7 cellular contexts compared by ENCODE assay signal in the genomic region with DNA sequence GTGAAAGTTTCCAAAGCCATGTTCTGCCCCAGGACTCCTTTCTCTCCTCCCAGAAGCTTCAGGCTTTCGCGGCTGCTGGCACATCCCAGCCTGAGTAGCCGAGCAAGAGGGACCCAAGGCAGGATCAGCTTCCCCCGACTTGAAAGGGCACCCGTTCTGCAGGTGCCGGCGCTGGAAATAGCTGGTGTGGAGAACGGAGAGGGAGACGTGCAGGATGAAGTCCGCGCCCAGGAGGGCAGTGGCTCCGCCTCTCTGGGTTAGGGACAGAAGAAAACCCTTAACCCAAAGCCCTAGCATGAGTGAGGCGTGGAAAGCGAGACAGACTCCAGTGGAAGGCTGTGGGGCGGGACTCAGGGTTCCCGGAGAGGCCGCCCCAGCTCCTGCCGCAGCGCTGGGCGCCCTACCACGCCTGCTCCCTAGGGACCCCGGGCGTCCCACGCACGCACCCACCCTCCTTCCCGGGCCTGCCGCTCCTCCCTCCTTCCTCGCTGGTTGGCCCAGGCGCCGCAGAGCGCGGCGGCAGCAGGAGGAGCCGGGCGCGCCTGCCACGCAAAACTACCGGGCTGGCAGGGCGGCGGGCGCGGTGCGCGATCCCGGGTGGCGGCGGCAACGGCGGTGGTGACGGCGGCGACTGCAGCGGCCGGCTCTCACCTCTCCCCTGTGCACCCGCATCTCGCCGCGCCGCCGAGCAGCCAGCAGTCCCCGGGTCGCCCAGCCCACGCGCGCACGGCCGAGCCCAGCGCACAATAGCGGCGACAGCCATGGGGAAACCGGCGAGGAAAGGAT. TPM values are rescaled to one million over a fixed set of nuclear protein-coding genes. Genes with fewer than 3 reads are reported as not detected.
DNase-seq lines count a peak whose midpoint lies in the region; ATAC-seq and TF ChIP-seq lines count a peak whose summit lies in the region.

SLC1A1 (plus strand) TSS at position 550 of the 786 bp plus-strand sequence; CDS start at position 762, 212 bp downstream.

- peak; percentile 69 for ATAC-seq in GM21423 (IDR thresholded peaks at IDR 0.05; ENCODE audit: unreplicated experiment)

- H3K9me3 ChIP-seq in SU-DHL-6 (ENCODE audit: insufficient read depth, low read length) = no peaks in the 10 kb centered on the region

- POLR2A ChIA-PET in GM10248 (lab: Yijun Ruan, JAX) = interaction anchor here (0.8 to 1.1 kb wide), 3 partner anchors 32 to 1142 kb away, joined by 3 to 4 read pairs (median 4); partner anchors contain the start of gene SPATA6L

- H3K27me3 ChIP-seq in SU-DHL-6 (ENCODE audit: low read length) = no peaks in the 10 kb centered on the region; the same call in 1 of the 2 replicates

- no peaks in the 10 kb centered on the region for H3K36me3 ChIP-seq in SU-DHL-6 (ENCODE audit: low read length)

- H3K27ac ChIP-seq in SU-DHL-6 (ENCODE audit: low read depth, low read length) = no peak within 1 kb of the TSS

- no peaks in the 10 kb centered on the region for H3F3A ChIP-seq in SU-DHL-6 (ENCODE audit: insufficient read depth)

- H3K79me2 ChIP-seq in SU-DHL-6 (ENCODE audit: insufficient read depth, low read length) = no peaks in the 10 kb centered on the region

- H3K4me2 ChIP-seq in SU-DHL-6 (ENCODE audit: low read depth, low read length, poor library complexity, severe bottlenecking) = peak within 1 kb of the TSS; percentile 54

- CTCF ChIA-PET in GM10248 (lab: Yijun Ruan, JAX) = interaction anchor here (1.1 to 1.9 kb wide), 7 partner anchors 10 to 172 kb away, joined by 3 to 7 read pairs (median 4); partner anchors contain the start of gene PLPP6

- DNase-seq in GM10248 (ENCODE audit: extremely low spot score) (peak; percentile 88), HT-29 (ENCODE audit: low spot score) (peak; percentile 88), choroid plexus epithelial cell (ENCODE audit: low read depth) (peak; percentile 60), left kidney (ENCODE audit: low read depth, low spot score) (peak; percentile 83)
- DNase-seq in stimulated activated CD4-positive, alpha-beta T cell treated with anti-CD3 and anti-CD28 coated beads, Interleukin-4, amount 100 ng/mL, for 1 hour = peak; percentile 18

- peak within 1 kb of the TSS; percentile 48 for H3K9ac ChIP-seq in SU-DHL-6 (ENCODE audit: low read length)

- H3K4me3 ChIP-seq in SU-DHL-6 (ENCODE audit: insufficient read depth, low read length, poor library complexity, severe bottlenecking) = peak within 1 kb of the TSS; percentile 52
- peak within 1 kb of the TSS; percentile 75 for H3K4me3 ChIP-seq in choroid plexus epithelial cell (ENCODE audit: low read depth, low read length)

- H3K9me2 ChIP-seq in SU-DHL-6 (replicated peaks; ENCODE audit: insufficient read depth, low read length) = no peaks in the 10 kb centered on the region

- no peak for TF ChIP-seq CTCF in GM10248 (IDR thresholded peaks at IDR 0.05; ENCODE audit: control extremely low read depth, extremely low read depth, low read depth, missing control alignments)
- TF ChIP-seq CTCF in SU-DHL-6 (IDR thresholded peaks at IDR 0.05; ENCODE audit: insufficient read depth, low read length, poor library complexity, severe bottlenecking) = no peak
- TF ChIP-seq CTCF in choroid plexus epithelial cell (conservative IDR thresholded peaks at IDR 0.05; ENCODE audit: low read depth, low read length) = no peak

- no peaks in the 10 kb centered on the region for H4K20me1 ChIP-seq in SU-DHL-6 (ENCODE audit: low read depth, low read length)

- H2AFZ ChIP-seq in SU-DHL-6 (ENCODE audit: low read depth, low read length, severe bottlenecking) = peak within 1 kb of the TSS; percentile 66

RNA-seq across cellular contexts. Expression of gene SLC1A1, which starts in this region (rescaled TPM):
- total RNA-seq in HT-29 (2014; rRNA removed; shearing (Covaris generic)) = 39.4 and 40.7 TPM in 2 replicates

Comparison
In these comparisons a context has a peak if more than half of its experiments do, and no peak if none do; other contexts are left out.
1. DNase-seq: peak in every context shown above with its lines; median percentile 88 in GM10248; 88 in HT-29; 83 in left kidney; 60 in choroid plexus epithelial cell; 18 in stimulated activated CD4-positive, alpha-beta T cell treated with anti-CD3 and anti-CD28 coated beads, Interleukin-4, amount 100 ng/mL, for 1 hour.